8 cellular contexts compared by ENCODE assay signal in genomic region chr11:127843483-127844396, GRCh38.
A peak's percentile ranks its signal among the peaks of the same experiment; 100 is the strongest.
DNase-seq lines count a peak whose midpoint lies in the region; ATAC-seq and TF ChIP-seq lines count a peak whose summit lies in the region.

No MANE protein-coding gene starts in this region.

- DNase-seq in A172 (ENCODE audit: low spot score): peak; percentile 55
- DNase-seq in GM13977 (ENCODE audit: low spot score): peak; percentile 36
- peak; percentile 72 for DNase-seq in NCI-H526 treated with DMSO at 0.1 percent for 48 hours (lab: John Stamatoyannopoulos, UW)
- peak; percentile 73 for DNase-seq in activated CD8-positive, alpha-beta memory T cell treated with anti-CD3 and anti-CD28 coated beads, Interleukin-2, amount 10 ng/mL, durations not matched to agents 7 days and 5 days
- DNase-seq in epithelial cell of proximal tubule (ENCODE audit: low read depth): peak; percentile 4
- DNase-seq in stromal cell of bone marrow (ENCODE audit: low read depth): peak; percentile 64

- TF ChIP-seq CTCF in GM13977 (IDR thresholded peaks at IDR 0.05; ENCODE audit: extremely low read depth, insufficient read depth, missing control alignments) (peak; percentile 78), epithelial cell of proximal tubule (conservative IDR thresholded peaks at IDR 0.05; ENCODE audit: low read depth, low read length) (peak; percentile 85), neural cell (IDR thresholded peaks at IDR 0.05; ENCODE audit: poor library complexity, severe bottlenecking) (peak; percentile 72)

- H3K36me3 Mint-ChIP-seq in activated CD8-positive, alpha-beta memory T cell treated with anti-CD3 and anti-CD28 coated beads, Interleukin-2, amount 10 ng/mL, durations not matched to agents 7 days and 5 days: no peaks in the 10 kb centered on the region

- H3K9me2 ChIP-seq in neural cell (ENCODE audit: insufficient read depth, low read length): no peaks in the 10 kb centered on the region

- H3K9me3 Mint-ChIP-seq in activated CD8-positive, alpha-beta memory T cell treated with anti-CD3 and anti-CD28 coated beads, Interleukin-2, amount 10 ng/mL, durations not matched to agents 7 days and 5 days (ENCODE audit: low read depth): no peaks in the 10 kb centered on the region

- no peaks in the 10 kb centered on the region for H3F3A ChIP-seq in neural cell (ENCODE audit: insufficient read depth, low read length, poor library complexity, severe bottlenecking)

- no peaks in the 10 kb centered on the region for H3K9me3 ChIP-seq in neural cell (ENCODE audit: low read length)

- H4K20me1 ChIP-seq in neural cell (ENCODE audit: insufficient read depth): no peaks in the 10 kb centered on the region

- no peaks in the 10 kb centered on the region for H3K4me1 Mint-ChIP-seq in activated CD8-positive, alpha-beta memory T cell treated with anti-CD3 and anti-CD28 coated beads, Interleukin-2, amount 10 ng/mL, durations not matched to agents 7 days and 5 days

- no peak overlapping the region for H3K4me3 Mint-ChIP-seq in activated CD8-positive, alpha-beta memory T cell treated with anti-CD3 and anti-CD28 coated beads, Interleukin-2, amount 10 ng/mL, durations not matched to agents 7 days and 5 days

- H2AFZ ChIP-seq in neural cell (ENCODE audit: low read depth, low read length): no peak overlapping the region

- no peak overlapping the region for H3K4me3 ChIP-seq in epithelial cell of proximal tubule (ENCODE audit: low read depth, low read length)
- no peak overlapping the region for H3K4me3 ChIP-seq in neural cell (ENCODE audit: low read length)

- H3K27ac ChIP-seq in neural cell (ENCODE audit: low read length): no peak overlapping the region

- H3K79me2 ChIP-seq in neural cell (replicated peaks; ENCODE audit: insufficient read depth, low read length): no peaks in the 10 kb centered on the region

- no peaks in the 10 kb centered on the region for H3K27me3 ChIP-seq in neural cell (ENCODE audit: insufficient read depth, low read depth, low read length)

- in situ Hi-C loops in GM13977 (cut with MboI; ENCODE audit: low pct_unique_long_range_greater_than_20kb, low sequenced_read_pairs, unreplicated experiment): no loop called here

- no peak overlapping the region for H3K27ac Mint-ChIP-seq in activated CD8-positive, alpha-beta memory T cell treated with anti-CD3 and anti-CD28 coated beads, Interleukin-2, amount 10 ng/mL, durations not matched to agents 7 days and 5 days

- TF ChIP-seq EP300 in neural cell (conservative IDR thresholded peaks at IDR 0.05; ENCODE audit: poor library complexity, severe bottlenecking): no peak

- peaks cover 6% of the 10 kb centered on the region for H3K27me3 Mint-ChIP-seq in activated CD8-positive, alpha-beta memory T cell treated with anti-CD3 and anti-CD28 coated beads, Interleukin-2, amount 10 ng/mL, durations not matched to agents 7 days and 5 days

- H3K9ac ChIP-seq in neural cell (ENCODE audit: low read length): no peak overlapping the region

- CTCF ChIA-PET in activated CD8-positive, alpha-beta memory T cell treated with anti-CD3 and anti-CD28 coated beads, Interleukin-2, amount 10 ng/mL, durations not matched to agents 7 days and 5 days (lab: Charles Lee): interaction anchor here (0.9 to 1.6 kb wide), 7 partner anchors 10 to 151 kb away, joined by 3 to 7 read pairs (median 5); no protein-coding TSS in a partner anchor

- no peak overlapping the region for H3K4me2 ChIP-seq in neural cell (ENCODE audit: low read length)

- ATAC-seq in HG03280 (IDR thresholded peaks at IDR 0.05; ENCODE audit: unreplicated experiment): peak; percentile 77
- ATAC-seq in activated CD8-positive, alpha-beta memory T cell treated with anti-CD3 and anti-CD28 coated beads, Interleukin-2, amount 10 ng/mL, durations not matched to agents 7 days and 5 days: no peak

- H3K36me3 ChIP-seq in neural cell (ENCODE audit: insufficient read depth, low read length): no peaks in the 10 kb centered on the region

- peak; percentile 53 for TF ChIP-seq RAD21 in neural cell (conservative IDR thresholded peaks at IDR 0.05)

TF ChIP-seq in neural cell, 6 proteins besides CTCF, POLR2A, EP300 and RAD21:
- TF ChIP-seq SMC3 (conservative IDR thresholded peaks at IDR 0.05; ENCODE audit: poor library complexity) (peak; percentile 51), REST (IDR thresholded peaks at IDR 0.05; ENCODE audit: borderline replicate concordance) (no peak), MXI1 (conservative IDR thresholded peaks at IDR 0.05; ENCODE audit: poor library complexity, severe bottlenecking) (no peak), EZH2 (IDR thresholded peaks at IDR 0.05; ENCODE audit: borderline replicate concordance, insufficient read depth, low read length, poor library complexity, severe bottlenecking) (no peak), POLR2AphosphoS5 (IDR thresholded peaks at IDR 0.05) (no peak), TAF1 (IDR thresholded peaks at IDR 0.05; ENCODE audit: low read depth) (no peak)

Comparison
In these comparisons a context has a peak if more than half of its experiments do, and no peak if none do; other contexts are left out.
1. DNase-seq: peak in every context shown above with its lines; median percentile 73 in activated CD8-positive, alpha-beta memory T cell treated with anti-CD3 and anti-CD28 coated beads, Interleukin-2, amount 10 ng/mL, durations not matched to agents 7 days and 5 days; 72 in NCI-H526 treated with DMSO at 0.1 percent for 48 hours; 64 in stromal cell of bone marrow; 55 in A172; 36 in GM13977; 4 in epithelial cell of proximal tubule.